9 cellular contexts compared by ENCODE assay signal in the genomic region with DNA sequence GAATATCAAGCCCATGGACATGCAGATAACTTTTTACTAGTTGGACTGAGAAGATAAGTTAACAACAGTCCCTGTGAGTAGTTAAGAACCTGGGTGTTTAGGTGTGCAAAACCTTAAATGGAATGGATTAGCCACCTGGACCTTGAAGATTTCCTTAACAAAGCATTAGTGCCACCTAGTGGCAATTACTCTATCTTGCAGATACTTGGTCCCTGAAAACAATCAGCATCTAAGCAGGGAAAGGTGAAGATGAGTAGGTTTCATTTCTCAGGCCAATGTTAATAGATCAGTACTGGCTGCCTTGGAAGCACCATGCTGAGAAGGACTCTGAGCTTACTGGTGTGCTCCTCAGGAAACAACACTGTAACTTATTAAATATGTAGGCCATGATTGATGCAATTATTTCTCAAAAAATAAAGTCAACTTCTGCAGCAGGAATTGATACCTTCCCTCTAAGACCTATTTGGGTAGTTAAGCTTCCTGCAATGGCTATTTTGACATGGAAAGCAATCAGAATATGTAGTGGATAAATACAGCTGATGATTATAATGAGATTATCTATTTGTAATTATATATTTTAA.
DNase-seq lines count a peak whose midpoint lies in the region; ATAC-seq and TF ChIP-seq lines count a peak whose summit lies in the region.
"Had no signal": no experiment of that assay in that cellular context is flagged by ENCODE, and none has a peak within 500 bp of the region (broad histone marks: within the 10 kb centered on the region; RNA-seq: fewer than 3 reads in every experiment).

No MANE protein-coding gene starts in this region.

- H3K79me2 ChIP-seq in DOHH2 (ENCODE audit: control insufficient read depth, low read length): no peaks in the 10 kb centered on the region

- no peak overlapping the region for H3K4me3 Mint-ChIP-seq in immature natural killer cell
- H3K4me3 Mint-ChIP-seq in stimulated activated naive CD8-positive, alpha-beta T cell treated with anti-CD3 and anti-CD28 coated beads, Interleukin-15, amount 100 ng/mL, for 72 hours: no peak overlapping the region
- H3K4me3 Mint-ChIP-seq: activated naive CD4-positive, alpha-beta T cell treated with anti-CD3 and anti-CD28 coated beads, Interleukin-2, amount 50 U/mL, for 24 hours had no signal

- no peaks in the 10 kb centered on the region for H3K9me3 Mint-ChIP-seq in immature natural killer cell
- H3K9me3 Mint-ChIP-seq in stimulated activated naive CD8-positive, alpha-beta T cell treated with anti-CD3 and anti-CD28 coated beads, Interleukin-15, amount 100 ng/mL, for 72 hours: no peaks in the 10 kb centered on the region
- H3K9me3 Mint-ChIP-seq: activated naive CD4-positive, alpha-beta T cell treated with anti-CD3 and anti-CD28 coated beads, Interleukin-2, amount 50 U/mL, for 24 hours had no signal

- peak; percentile 69 for ATAC-seq in GM19328 (IDR thresholded peaks at IDR 0.05; ENCODE audit: unreplicated experiment)
- peak; percentile 91 for ATAC-seq in HG03342 (IDR thresholded peaks at IDR 0.05; ENCODE audit: unreplicated experiment)
- peak; percentile 54 for ATAC-seq in stimulated activated naive CD8-positive, alpha-beta T cell treated with anti-CD3 and anti-CD28 coated beads, Interleukin-15, amount 100 ng/mL, for 72 hours

- peak; percentile 80 for TF ChIP-seq CTCF in DOHH2 (IDR thresholded peaks at IDR 0.05; ENCODE audit: low read depth, low read length, poor library complexity, severe bottlenecking)
- TF ChIP-seq CTCF in astrocyte of the cerebellum (IDR thresholded peaks at IDR 0.05; ENCODE audit: low read depth, low read length, missing control alignments): peak; percentile 79

- H3K4me2 ChIP-seq in DOHH2 (ENCODE audit: low read length): no peak overlapping the region

- H3K4me1 Mint-ChIP-seq in immature natural killer cell: no peaks in the 10 kb centered on the region
- no peaks in the 10 kb centered on the region for H3K4me1 Mint-ChIP-seq in stimulated activated naive CD8-positive, alpha-beta T cell treated with anti-CD3 and anti-CD28 coated beads, Interleukin-15, amount 100 ng/mL, for 72 hours
- H3K4me1 Mint-ChIP-seq: activated naive CD4-positive, alpha-beta T cell treated with anti-CD3 and anti-CD28 coated beads, Interleukin-2, amount 50 U/mL, for 24 hours had no signal

- no peaks in the 10 kb centered on the region for H3K9me2 ChIP-seq in DOHH2 (replicated peaks; ENCODE audit: control insufficient read depth, low read length)

- no peak overlapping the region for H3K27ac Mint-ChIP-seq in immature natural killer cell
- H3K27ac Mint-ChIP-seq in stimulated activated naive CD8-positive, alpha-beta T cell treated with anti-CD3 and anti-CD28 coated beads, Interleukin-15, amount 100 ng/mL, for 72 hours: no peak overlapping the region
- H3K27ac Mint-ChIP-seq: activated naive CD4-positive, alpha-beta T cell treated with anti-CD3 and anti-CD28 coated beads, Interleukin-2, amount 50 U/mL, for 24 hours had no signal

- peaks cover 0 to 1% (median 0%) of the 10 kb centered on the region in 3 donors for H3K27me3 Mint-ChIP-seq in immature natural killer cell (ENCODE audit: low read depth in 3 of 3)
- no peaks in the 10 kb centered on the region for H3K27me3 Mint-ChIP-seq in stimulated activated naive CD8-positive, alpha-beta T cell treated with anti-CD3 and anti-CD28 coated beads, Interleukin-15, amount 100 ng/mL, for 72 hours
- H3K27me3 Mint-ChIP-seq: activated naive CD4-positive, alpha-beta T cell treated with anti-CD3 and anti-CD28 coated beads, Interleukin-2, amount 50 U/mL, for 24 hours had no signal

- H3K4me3 ChIP-seq in DOHH2 (ENCODE audit: low read length): no peak overlapping the region
- H3K4me3 ChIP-seq in astrocyte of the cerebellum (ENCODE audit: low read depth, low read length): no peak overlapping the region

- no peaks in the 10 kb centered on the region for H4K20me1 ChIP-seq in DOHH2 (ENCODE audit: control insufficient read depth, insufficient read depth, low read depth, low read length)

- no peaks in the 10 kb centered on the region for H3K36me3 Mint-ChIP-seq in immature natural killer cell

- H3F3A ChIP-seq in DOHH2 (ENCODE audit: control insufficient read depth, insufficient read depth): no peaks in the 10 kb centered on the region

- H3K9me3 ChIP-seq in DOHH2 (ENCODE audit: control insufficient read depth, insufficient read depth, low read length): no peaks in the 10 kb centered on the region

- H3K27ac ChIP-seq in DOHH2 (ENCODE audit: low read depth, low read length): no peak overlapping the region

- no peaks in the 10 kb centered on the region for H3K4me1 ChIP-seq in DOHH2 (ENCODE audit: control insufficient read depth, low read length)

- no peaks in the 10 kb centered on the region for H3K27me3 ChIP-seq in DOHH2 (ENCODE audit: control insufficient read depth, low read length)

- no peaks in the 10 kb centered on the region for H3K36me3 ChIP-seq in DOHH2 (ENCODE audit: control insufficient read depth, low read length)

- DNase-seq in NCI-H446 treated with DMSO at 0.1 percent for 48 hours (lab: John Stamatoyannopoulos, UW) (peak; percentile 19), astrocyte of the cerebellum (ENCODE audit: low read depth) (peak; percentile 62), immature natural killer cell (peak; percentile 36 to 45 (median 42))
- peak; percentile 10 to 20 for DNase-seq in stimulated activated naive CD8-positive, alpha-beta T cell treated with anti-CD3 and anti-CD28 coated beads, Interleukin-15, amount 100 ng/mL, for 72 hours
- DNase-seq in stimulated activated CD4-positive, alpha-beta T cell treated with anti-CD3 and anti-CD28 coated beads, Interleukin-12 subunit alpha, Interleukin-12 subunit beta, amount 100 ng/mL, for 4 hours: no peak

- in situ Hi-C loops in astrocyte of the cerebellum (cut with HindIII; ENCODE audit: low sequenced_read_pairs): no loop called here
